Comparison of ENCODE assay signal across 11 cellular contexts in genomic region chr2:12500899-12501298, GRCh38.
DNase-seq lines count a peak whose midpoint lies in the region; ATAC-seq lines count a peak whose summit lies in the region.
"Had no signal": no experiment of that assay in that cellular context is flagged by ENCODE, and none has a peak within 500 bp of the region (broad histone marks: within the 10 kb centered on the region; RNA-seq: fewer than 3 reads in every experiment).

No MANE protein-coding gene starts in this region.

- peaks cover 97% of the 10 kb centered on the region for H3K4me1 Mint-ChIP-seq in activated CD4-positive, alpha-beta T cell treated with anti-CD3 and anti-CD28 coated beads, Interleukin-2, amount 10 ng/mL, durations not matched to agents 7 days and 5 days
- H3K4me1 Mint-ChIP-seq in activated T-helper 2 cell treated with anti-CD3 and anti-CD28 coated beads, Interferon-gamma antibody, Interleukin-2, Interleukin-4, amounts not matched to agents 10 μg/mL and 5 μg/mL and 100 μg/mL, durations not matched to agents 14 hours and 24 hours and 36 hours (ENCODE audit: low read depth) = peaks cover 88% of the 10 kb centered on the region
- peaks cover 70 to 85% of the 10 kb centered on the region in 2 donors for H3K4me1 Mint-ChIP-seq in natural killer cell treated with Interleukin-12 subunit alpha and Interleukin-12 subunit beta and Interleukin-15 and Interleukin-18, amount 100 ng/mL, for 72 hours (ENCODE audit: low read depth in 2 of 2)

- peak; percentile 33 for ATAC-seq in HG03354 (IDR thresholded peaks at IDR 0.05; ENCODE audit: poor library complexity, severe bottlenecking, unreplicated experiment)
- no peak for ATAC-seq in natural killer cell treated with Interleukin-12 subunit alpha and Interleukin-12 subunit beta and Interleukin-15 and Interleukin-18, amount 100 ng/mL, for 72 hours
- no peak for ATAC-seq in GM19463 (IDR thresholded peaks at IDR 0.05; ENCODE audit: unreplicated experiment)

- peaks cover 52% of the 10 kb centered on the region for H3K9me3 Mint-ChIP-seq in activated CD4-positive, alpha-beta T cell treated with anti-CD3 and anti-CD28 coated beads, Interleukin-2, amount 10 ng/mL, durations not matched to agents 7 days and 5 days
- H3K9me3 Mint-ChIP-seq in activated T-helper 2 cell treated with anti-CD3 and anti-CD28 coated beads, Interferon-gamma antibody, Interleukin-2, Interleukin-4, amounts not matched to agents 10 μg/mL and 5 μg/mL and 100 μg/mL, durations not matched to agents 14 hours and 24 hours and 36 hours = peaks cover 10% of the 10 kb centered on the region
- H3K9me3 Mint-ChIP-seq in natural killer cell treated with Interleukin-12 subunit alpha and Interleukin-12 subunit beta and Interleukin-15 and Interleukin-18, amount 100 ng/mL, for 72 hours = no peaks in the 10 kb centered on the region

- peaks cover 69% of the 10 kb centered on the region for H3K36me3 Mint-ChIP-seq in activated CD4-positive, alpha-beta T cell treated with anti-CD3 and anti-CD28 coated beads, Interleukin-2, amount 10 ng/mL, durations not matched to agents 7 days and 5 days (ENCODE audit: low read depth)
- H3K36me3 Mint-ChIP-seq in activated T-helper 2 cell treated with anti-CD3 and anti-CD28 coated beads, Interferon-gamma antibody, Interleukin-2, Interleukin-4, amounts not matched to agents 10 μg/mL and 5 μg/mL and 100 μg/mL, durations not matched to agents 14 hours and 24 hours and 36 hours (ENCODE audit: low read depth) = peaks cover 13% of the 10 kb centered on the region
- H3K36me3 Mint-ChIP-seq in natural killer cell treated with Interleukin-12 subunit alpha and Interleukin-12 subunit beta and Interleukin-15 and Interleukin-18, amount 100 ng/mL, for 72 hours = no peaks in the 10 kb centered on the region

- H3K27me3 Mint-ChIP-seq in activated CD4-positive, alpha-beta T cell treated with anti-CD3 and anti-CD28 coated beads, Interleukin-2, amount 10 ng/mL, durations not matched to agents 7 days and 5 days = no peaks in the 10 kb centered on the region
- H3K27me3 Mint-ChIP-seq in activated T-helper 2 cell treated with anti-CD3 and anti-CD28 coated beads, Interferon-gamma antibody, Interleukin-2, Interleukin-4, amounts not matched to agents 10 μg/mL and 5 μg/mL and 100 μg/mL, durations not matched to agents 14 hours and 24 hours and 36 hours (ENCODE audit: low read depth) = no peaks in the 10 kb centered on the region
- no peaks in the 10 kb centered on the region for H3K27me3 Mint-ChIP-seq in natural killer cell treated with Interleukin-12 subunit alpha and Interleukin-12 subunit beta and Interleukin-15 and Interleukin-18, amount 100 ng/mL, for 72 hours

- POLR2A ChIA-PET in activated CD4-positive, alpha-beta T cell treated with anti-CD3 and anti-CD28 coated beads, Interleukin-2, amount 10 ng/mL, durations not matched to agents 7 days and 5 days (lab: Charles Lee) = interaction anchor here (0.7 kb wide), 1 partner anchor 87 kb away, joined by 3 read pairs; no protein-coding TSS in a partner anchor

- peak overlapping the region; percentile 93 for H3K27ac Mint-ChIP-seq in activated CD4-positive, alpha-beta T cell treated with anti-CD3 and anti-CD28 coated beads, Interleukin-2, amount 10 ng/mL, durations not matched to agents 7 days and 5 days
- H3K27ac Mint-ChIP-seq in activated T-helper 2 cell treated with anti-CD3 and anti-CD28 coated beads, Interferon-gamma antibody, Interleukin-2, Interleukin-4, amounts not matched to agents 10 μg/mL and 5 μg/mL and 100 μg/mL, durations not matched to agents 14 hours and 24 hours and 36 hours = peak overlapping the region; percentile 76
- H3K27ac Mint-ChIP-seq in natural killer cell treated with Interleukin-12 subunit alpha and Interleukin-12 subunit beta and Interleukin-15 and Interleukin-18, amount 100 ng/mL, for 72 hours = peak overlapping the region; percentile 66 to 75

- peak overlapping the region; percentile 55 for H3K4me3 Mint-ChIP-seq in activated CD4-positive, alpha-beta T cell treated with anti-CD3 and anti-CD28 coated beads, Interleukin-2, amount 10 ng/mL, durations not matched to agents 7 days and 5 days
- H3K4me3 Mint-ChIP-seq in activated T-helper 2 cell treated with anti-CD3 and anti-CD28 coated beads, Interferon-gamma antibody, Interleukin-2, Interleukin-4, amounts not matched to agents 10 μg/mL and 5 μg/mL and 100 μg/mL, durations not matched to agents 14 hours and 24 hours and 36 hours (ENCODE audit: low read depth) = no peak overlapping the region
- H3K4me3 Mint-ChIP-seq in natural killer cell treated with Interleukin-12 subunit alpha and Interleukin-12 subunit beta and Interleukin-15 and Interleukin-18, amount 100 ng/mL, for 72 hours = peak overlapping the region; percentile 74

- DNase-seq in activated CD4-positive, alpha-beta T cell treated with anti-CD3 and anti-CD28 coated beads, Interleukin-2, amount 10 ng/mL, durations not matched to agents 7 days and 5 days = peak; percentile 24
- no peak for DNase-seq in activated CD4-positive, alpha-beta T cell treated with anti-CD3 and anti-CD28 coated beads for 4 hours
- no peak for DNase-seq in activated T-helper 2 cell treated with anti-CD3 and anti-CD28 coated beads, Interferon-gamma antibody, Interleukin-2, Interleukin-4, amounts not matched to agents 10 μg/mL and 5 μg/mL and 100 μg/mL, durations not matched to agents 14 hours and 24 hours and 36 hours (ENCODE audit: low spot score)
- no peak for DNase-seq in natural killer cell treated with Interleukin-12 subunit alpha and Interleukin-12 subunit beta and Interleukin-15 and Interleukin-18, amount 100 ng/mL, for 72 hours (ENCODE audit: low spot score)
- no peak for DNase-seq in AG08395 (ENCODE audit: low spot score)
- no peak for DNase-seq in DMS 273 treated with DMSO at 0.1 percent for 48 hours (lab: John Stamatoyannopoulos, UW)
- DNase-seq: NCI-H1436 treated with DMSO at 0.1 percent for 48 hours, NCI-H2227 treated with DMSO at 0.1 percent for 48 hours, SHP77 treated with DMSO at 0.1 percent for 48 hours had no signal

- intact Hi-C loops in activated T-helper 2 cell treated with anti-CD3 and anti-CD28 coated beads, Interferon-gamma antibody, Interleukin-2, Interleukin-4, amounts not matched to agents 10 μg/mL and 5 μg/mL and 100 μg/mL, durations not matched to agents 14 hours and 24 hours and 36 hours (cut with micrococcal nuclease) = loop anchor here (1.0 to 10.0 kb wide), 10 partner anchors 44 to 749 kb away; no protein-coding TSS in a partner anchor

- CTCF ChIA-PET in activated CD4-positive, alpha-beta T cell treated with anti-CD3 and anti-CD28 coated beads, Interleukin-2, amount 10 ng/mL, durations not matched to agents 7 days and 5 days (lab: Charles Lee) = interaction anchor here (1.2 to 2.3 kb wide), 5 partner anchors 10 to 217 kb away, joined by 3 to 9 read pairs (median 5); no protein-coding TSS in a partner anchor
